ENCODE assay signal across 8 cellular contexts in the genomic region with DNA sequence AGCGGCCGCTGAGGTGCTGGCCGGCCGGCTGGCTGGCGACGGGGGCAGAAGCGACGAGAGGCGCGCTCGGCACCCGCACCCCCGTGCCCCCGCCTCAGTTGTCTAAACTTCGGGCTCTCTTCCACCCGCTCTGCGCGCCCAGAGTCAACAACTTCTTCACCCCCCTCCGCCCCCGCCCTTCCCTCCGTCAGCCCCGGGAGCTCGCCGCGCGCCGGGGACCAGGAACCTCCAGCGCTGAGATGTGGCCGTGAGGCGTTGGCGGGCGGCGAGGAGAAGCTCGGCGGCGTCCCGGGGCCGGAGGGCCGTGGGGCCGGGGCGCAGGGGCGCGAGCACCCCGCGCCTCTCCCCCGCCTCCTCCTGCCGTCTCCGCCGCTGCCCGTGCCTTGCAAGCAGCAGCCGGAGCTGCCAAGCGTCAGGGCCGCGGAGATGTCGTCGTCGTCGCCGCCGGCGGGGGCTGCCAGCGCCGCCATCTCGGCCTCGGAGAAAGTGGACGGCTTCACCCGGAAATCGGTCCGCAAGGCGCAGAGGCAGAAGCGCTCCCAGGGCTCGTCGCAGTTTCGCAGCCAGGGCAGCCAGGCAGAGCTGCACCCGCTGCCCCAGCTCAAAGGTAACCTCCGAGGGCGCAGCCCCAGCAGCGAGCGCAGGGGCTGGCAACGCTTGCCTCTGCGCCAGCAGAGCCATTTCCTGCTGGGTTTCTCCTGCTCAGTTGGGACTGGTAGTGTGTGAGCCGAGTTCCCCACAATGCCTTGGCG. TPM values are rescaled to one million over a fixed set of nuclear protein-coding genes. Genes with fewer than 3 reads are reported as not detected.
DNase-seq lines count a peak whose midpoint lies in the region; ATAC-seq and TF ChIP-seq lines count a peak whose summit lies in the region.

No MANE protein-coding gene starts in this region.

- intact Hi-C loops in CD4-positive, alpha-beta T cell (cut with DNase I, micrococcal nuclease): loop anchor here (1.0 to 10.0 kb wide), 9 partner anchors 31 to 704 kb away; partner anchors contain the start of genes DTL (in 2 of the 2), INTS7 (in 2 of the 2), NEK2 (in 1 of the 2) and PACC1 (in 1 of the 2)
- intact Hi-C loops in PC-9 (cut with micrococcal nuclease; ENCODE audit: unreplicated experiment): loop anchor here (1.0 to 10.0 kb wide), 7 partner anchors 25 to 711 kb away; partner anchors contain the start of genes NEK2 and SLC30A1
- intact Hi-C loops in testis (cut with DNase I; ENCODE audit: low total_unique reads): no loop called here

- peak overlapping the region; percentile 96 for H3K4me3 Mint-ChIP-seq in CD4-positive, alpha-beta T cell
- H3K4me3 Mint-ChIP-seq in activated T-helper 17 cell treated with anti-CD3 and anti-CD28 coated beads, Interleukin-2, amount 50 U/mL, for 72 hours: peak overlapping the region; percentile 99

- H3F3A ChIP-seq in PC-9 (ENCODE audit: insufficient read depth, low read depth): peaks cover 23% of the 10 kb centered on the region

- H3K27ac Mint-ChIP-seq in CD4-positive, alpha-beta T cell: peak overlapping the region; percentile 92
- H3K27ac Mint-ChIP-seq in activated T-helper 17 cell treated with anti-CD3 and anti-CD28 coated beads, Interleukin-2, amount 50 U/mL, for 72 hours: peak overlapping the region; percentile 98

- peaks cover 46% of the 10 kb centered on the region for H3K4me1 Mint-ChIP-seq in CD4-positive, alpha-beta T cell (ENCODE audit: low read depth)
- H3K4me1 Mint-ChIP-seq in activated T-helper 17 cell treated with anti-CD3 and anti-CD28 coated beads, Interleukin-2, amount 50 U/mL, for 72 hours: peaks cover 18% of the 10 kb centered on the region

- TF ChIP-seq CTCF in CD4-positive, alpha-beta T cell (IDR thresholded peaks at IDR 0.05): no peak
- no peak for TF ChIP-seq CTCF in PC-9 (conservative IDR thresholded peaks at IDR 0.05)
- TF ChIP-seq CTCF in foreskin fibroblast (IDR thresholded peaks at IDR 0.05; ENCODE audit: low read depth, low read length): no peak
- TF ChIP-seq CTCF in testis (IDR thresholded peaks at IDR 0.05): no peak

- no peaks in the 10 kb centered on the region for H3K36me3 ChIP-seq in PC-9 (ENCODE audit: low read depth)
- no peaks in the 10 kb centered on the region for H3K36me3 ChIP-seq in testis (ENCODE audit: low read depth, missing control alignments)

- no peaks in the 10 kb centered on the region for H4K20me1 ChIP-seq in PC-9 (ENCODE audit: insufficient read depth)

- peak overlapping the region; percentile 92 for H3K4me2 ChIP-seq in PC-9

- H3K27ac ChIP-seq in CD4-positive, alpha-beta T cell (ENCODE audit: low read depth, low read length): peak overlapping the region; percentile 98
- H3K27ac ChIP-seq in PC-9 (peak overlapping the region; percentile 50), testis (peak overlapping the region; percentile 96 to 98)

- BruUV-seq in PC-9 (replicated peaks; lab: Mats Ljungman, UMichigan): no TSS peak

- DNase-seq in CD4-positive, alpha-beta T cell: peak; percentile 62 to 73 (median 66)
- DNase-seq in PC-9: peak; percentile 48 to 49
- DNase-seq in foreskin fibroblast: peak; percentile 41 to 75
- peak in 48 of 56 donors; percentile 11 to 84 (median 66) for DNase-seq in nucleus accumbens (lab: John Stamatoyannopoulos, UW)
- peak; percentile 58 for DNase-seq in testis

- H3K4me3 ChIP-seq in PC-9: peak overlapping the region; percentile 89
- H3K4me3 ChIP-seq in foreskin fibroblast (ENCODE audit: low read depth in 1 of 2, low read length in 2 of 2): peak overlapping the region; percentile 85 to 86
- H3K4me3 ChIP-seq in testis: peak overlapping the region; percentile 94 to 96

- POLR2A ChIA-PET in CD4-positive, alpha-beta T cell (lab: Charles Lee): interaction anchor here (0.6 to 3.4 kb wide), 30 partner anchors 8 to 960 kb away, joined by 3 to 50 read pairs (median 4); partner anchors contain the start of genes DTL, INTS7, NEK2 and NENF
- POLR2A ChIA-PET in PC-9 (lab: Charles Lee; ENCODE audit: unreplicated experiment): interaction anchor here (0.6 kb wide), 3 partner anchors 128 to 509 kb away, joined by 6 to 10 read pairs (median 7); no protein-coding TSS in a partner anchor

- peaks cover 4% of the 10 kb centered on the region for H3K27me3 Mint-ChIP-seq in CD4-positive, alpha-beta T cell
- no peaks in the 10 kb centered on the region for H3K27me3 Mint-ChIP-seq in activated T-helper 17 cell treated with anti-CD3 and anti-CD28 coated beads, Interleukin-2, amount 50 U/mL, for 72 hours

- peaks cover 48% of the 10 kb centered on the region for H3K79me2 ChIP-seq in PC-9 (ENCODE audit: low read depth)

- H3K36me3 Mint-ChIP-seq in CD4-positive, alpha-beta T cell (ENCODE audit: low read depth): peaks cover 25% of the 10 kb centered on the region
- peaks cover 30% of the 10 kb centered on the region for H3K36me3 Mint-ChIP-seq in activated T-helper 17 cell treated with anti-CD3 and anti-CD28 coated beads, Interleukin-2, amount 50 U/mL, for 72 hours (ENCODE audit: low read depth)

- no peaks in the 10 kb centered on the region for H3K9me3 Mint-ChIP-seq in CD4-positive, alpha-beta T cell
- no peaks in the 10 kb centered on the region for H3K9me3 Mint-ChIP-seq in activated T-helper 17 cell treated with anti-CD3 and anti-CD28 coated beads, Interleukin-2, amount 50 U/mL, for 72 hours

- H3K9me3 ChIP-seq in CD4-positive, alpha-beta T cell (ENCODE audit: control insufficient read depth, low read length): no peaks in the 10 kb centered on the region
- H3K9me3 ChIP-seq in PC-9 (ENCODE audit: insufficient read depth, low read depth) (no peaks in the 10 kb centered on the region), testis (no peaks in the 10 kb centered on the region)

- H3K4me1 ChIP-seq in PC-9 (replicated peaks; ENCODE audit: insufficient read depth) (peaks cover 46% of the 10 kb centered on the region), testis (peaks cover 6% of the 10 kb centered on the region)

- 0% methylated on average over 3 to 51 of the region's 83 CpGs for WGBS in testis, 2 donors

- no peaks in the 10 kb centered on the region for H3K27me3 ChIP-seq in CD4-positive, alpha-beta T cell (ENCODE audit: control insufficient read depth, insufficient read depth, low read length)
- no peaks in the 10 kb centered on the region for H3K27me3 ChIP-seq in PC-9 (ENCODE audit: insufficient read depth, low read depth)
- no peaks in the 10 kb centered on the region for H3K27me3 ChIP-seq in testis

- H2AFZ ChIP-seq in PC-9: peak overlapping the region; percentile 84

- no peaks in the 10 kb centered on the region for H3K9me2 ChIP-seq in PC-9 (ENCODE audit: insufficient read depth)

- peak; percentile 25 for ATAC-seq in CD4-positive, alpha-beta T cell (ENCODE audit: poor library complexity)
- peak; percentile 6 for ATAC-seq in GM19372 (IDR thresholded peaks at IDR 0.05; ENCODE audit: low read depth, unreplicated experiment)
- peak; percentile 17 for ATAC-seq in HG03520 (IDR thresholded peaks at IDR 0.05; ENCODE audit: unreplicated experiment)
- ATAC-seq in activated T-helper 17 cell treated with anti-CD3 and anti-CD28 coated beads, Interleukin-2, amount 50 U/mL, for 72 hours (replicated peaks): peak; percentile 25

- CTCF ChIA-PET in CD4-positive, alpha-beta T cell (lab: Charles Lee): interaction anchor here (1.6 kb wide), 1 partner anchor 251 kb away, joined by 6 read pairs; the partner anchor contains the start of genes DTL and INTS7
- CTCF ChIA-PET in PC-9 (lab: Charles Lee): interaction anchor here (0.6 to 2.4 kb wide), 3 partner anchors 48 to 215 kb away, joined by 3 to 7 read pairs (median 5); no protein-coding TSS in a partner anchor

- no peak for TF ChIP-seq POLR2A in testis (IDR thresholded peaks at IDR 0.05)

RNA-seq across cellular contexts. Expression of gene PPP2R5A, which starts 0.7 kb away (rescaled TPM):
- 10 to 100 TPM; 44.3 to 46.2 TPM for total RNA-seq in CD4-positive, alpha-beta T cell
- total RNA-seq in PC-9 (2021): 22.8 and 26.7 TPM in 2 replicates
- total RNA-seq in activated T-helper 17 cell treated with anti-CD3 and anti-CD28 coated beads, Interleukin-2, amount 50 U/mL, for 72 hours: 10 to 100 TPM; 33.6 to 34.9 TPM
- total RNA-seq in testis: 10 to 100 TPM; 19.9 to 26.9 TPM
- 37.8 TPM for polyA plus RNA-seq in testis (ENCODE audit: insufficient read depth, low read depth, low replicate concordance)

Comparison
In these comparisons a context has a peak if more than half of its experiments do, and no peak if none do; other contexts are left out.
1. Peak in every context shown above with its lines: DNase-seq, ATAC-seq, H3K4me3 ChIP-seq and H3K27ac ChIP-seq.